ENCODE assay signal across 1 cellular context in genomic region chr5:140595538-140595937, GRCh38.
TF ChIP-seq lines count a peak whose summit lies in the region.

No MANE protein-coding gene starts in this region.

TF ChIP-seq in GM12878, 131 proteins besides CTCF, POLR2A, EP300 and RAD21:
- TF ChIP-seq BMI1 (IDR thresholded peaks at IDR 0.05; ENCODE audit: borderline replicate concordance) (no peak), PAX5 (IDR thresholded peaks at IDR 0.05; ENCODE audit: borderline replicate concordance, low read depth, low read length) (no peak), ZBTB33 (IDR thresholded peaks at IDR 0.05) (no peak), CEBPZ (IDR thresholded peaks at IDR 0.05; ENCODE audit: low read depth, low read length) (no peak), MTA2 (IDR thresholded peaks at IDR 0.05; ENCODE audit: low read depth) (no peak), SMAD1 (IDR thresholded peaks at IDR 0.05; ENCODE audit: low read depth, partially characterized antibody) (no peak), PRDM15 (CRISPR knock-in tag; IDR thresholded peaks at IDR 0.05) (no peak), IRF4 (IDR thresholded peaks at IDR 0.05; ENCODE audit: low read depth, low read length) (no peak), SMC3 (IDR thresholded peaks at IDR 0.05; ENCODE audit: borderline replicate concordance, low read length) (no peak), ZBTB40 (IDR thresholded peaks at IDR 0.05; ENCODE audit: borderline replicate concordance) (no peak), RUNX3 (IDR thresholded peaks at IDR 0.05; ENCODE audit: low read length) (no peak), ZNF687 (IDR thresholded peaks at IDR 0.05) (no peak), NFYA (IDR thresholded peaks at IDR 0.05; ENCODE audit: borderline replicate concordance, low read depth, low read length) (no peak), SUZ12 (IDR thresholded peaks at IDR 0.05; ENCODE audit: unreplicated experiment) (no peak), TBL1XR1 (IDR thresholded peaks at IDR 0.05; ENCODE audit: low read depth, low read length) (no peak)
